ENCODE assay signal across 8 cellular contexts in genomic region chr1:159071970-159072582, GRCh38. TPM values are rescaled to one million over a fixed set of nuclear protein-coding genes. Genes with fewer than 3 reads are reported as not detected.
DNase-seq lines count a peak whose midpoint lies in the region; ATAC-seq and TF ChIP-seq lines count a peak whose summit lies in the region.

No MANE protein-coding gene starts in this region.

- peak; percentile 60 for DNase-seq in AG08396 (ENCODE audit: low spot score)
- peak; percentile 20 for DNase-seq in GM13977 (ENCODE audit: low spot score)
- DNase-seq in NCI-H345 (lab: John Stamatoyannopoulos, UW) = peak; percentile 36
- peak; percentile 81 for DNase-seq in amniotic epithelial cell (ENCODE audit: low read depth)
- no peak for DNase-seq in left ventricle myocardium inferior
- no peak for DNase-seq in sigmoid colon
- no peak for DNase-seq in NK-92 treated with Interleukin-12 subunit alpha and Interleukin-12 subunit beta, amount 100 ng/mL, for 24 hours (lab: John Stamatoyannopoulos, UW)

- peaks cover 2% of the 10 kb centered on the region for H3K4me1 ChIP-seq in left ventricle myocardium inferior
- H3K4me1 ChIP-seq in sigmoid colon = no peaks in the 10 kb centered on the region

- TF ChIP-seq POLR2A in sigmoid colon (IDR thresholded peaks at IDR 0.05) = no peak

- no peaks in the 10 kb centered on the region for H3K27me3 ChIP-seq in left ventricle myocardium inferior (ENCODE audit: low read depth)
- no peaks in the 10 kb centered on the region for H3K27me3 ChIP-seq in sigmoid colon

- no peak overlapping the region for H3K4me3 ChIP-seq in left ventricle myocardium inferior
- no peak overlapping the region for H3K4me3 ChIP-seq in sigmoid colon

- no peaks in the 10 kb centered on the region for H3K36me3 ChIP-seq in left ventricle myocardium inferior
- H3K36me3 ChIP-seq in sigmoid colon = no peaks in the 10 kb centered on the region

- H3K9me3 ChIP-seq in left ventricle myocardium inferior (replicated peaks) (no peaks in the 10 kb centered on the region), sigmoid colon (no peaks in the 10 kb centered on the region)

- TF ChIP-seq EP300 in sigmoid colon (IDR thresholded peaks at IDR 0.05) = no peak

- no peak overlapping the region for H3K27ac ChIP-seq in left ventricle myocardium inferior (replicated peaks)
- no peak overlapping the region for H3K27ac ChIP-seq in sigmoid colon

- no peak for ATAC-seq in HG02840 (IDR thresholded peaks at IDR 0.05; ENCODE audit: low FRiP score, unreplicated experiment)

- in situ Hi-C loops in GM13977 (cut with MboI; ENCODE audit: low pct_unique_long_range_greater_than_20kb, low sequenced_read_pairs, unreplicated experiment) = no loop called here

- TF ChIP-seq CTCF in GM13977 (IDR thresholded peaks at IDR 0.05; ENCODE audit: extremely low read depth, insufficient read depth, missing control alignments) = peak; percentile 57
- TF ChIP-seq CTCF in left ventricle myocardium inferior (IDR thresholded peaks at IDR 0.05; ENCODE audit: borderline replicate concordance) = peak; percentile 81
- TF ChIP-seq CTCF in sigmoid colon (IDR thresholded peaks at IDR 0.05) = peak; percentile 27 to 67 (median 53)

- intact Hi-C loops in left ventricle myocardium inferior (cut with micrococcal nuclease) (no loop called here), sigmoid colon (cut with DNase I) (loop anchor here (1.0 to 10.0 kb wide), 3 partner anchors 75 to 1107 kb away; no protein-coding TSS in a partner anchor)

RNA-seq across cellular contexts. Expression of gene AIM2, which starts 4.5 kb away (rescaled TPM):
- total RNA-seq in left ventricle myocardium inferior (0.41 TPM), sigmoid colon (1 to 10 TPM in 1 of 4 donors, not detected in 3; 3.3 TPM)
- polyA plus RNA-seq in sigmoid colon = 1 to 10 TPM in 2 of 3 donors, not detected in 1; 1.6 to 5.3 TPM

Comparison
In these comparisons a context has a peak if more than half of its experiments do, and no peak if none do; other contexts are left out.
1. DNase-seq: peak in AG08396 (single experiment), GM13977 (single experiment), NCI-H345 (single experiment) and amniotic epithelial cell (single experiment); none in left ventricle myocardium inferior (single experiment), sigmoid colon (single experiment) and NK-92 treated with Interleukin-12 subunit alpha and Interleukin-12 subunit beta, amount 100 ng/mL, for 24 hours (single experiment).
2. Peak in every context shown above with its lines, with median percentiles within 50 percentile points of each other: CTCF ChIP-seq.